In genomic region chr5:179821298-179822058, GRCh38 we compare ENCODE assay signal across 8 cellular contexts.
DNase-seq lines count a peak whose midpoint lies in the region; ATAC-seq and FAIRE-seq lines count a peak whose summit lies in the region.

No MANE protein-coding gene starts in this region.

- no peaks in the 10 kb centered on the region for H3K9me3 ChIP-seq in BLaER1 treated with 17β-estradiol and CSF1 and Interleukin-3, amounts not matched to agents 10 nM and 100 nM (replicated peaks in 1 of 11)

- peaks cover 50 to 88% (median 60%) of the 10 kb centered on the region in 10 experiments for H3K4me1 ChIP-seq in BLaER1 treated with 17β-estradiol and CSF1 and Interleukin-3, amounts not matched to agents 10 nM and 100 nM

- ATAC-seq in HG03442 (IDR thresholded peaks at IDR 0.05; ENCODE audit: unreplicated experiment) (peak; percentile 37), memory B cell (ENCODE audit: low read depth) (peak; percentile 49)
- peak; percentile 64 for ATAC-seq in effector memory CD8-positive, alpha-beta T cell (replicated peaks)

- H3K27ac ChIP-seq in BLaER1 treated with 17β-estradiol and CSF1 and Interleukin-3, amounts not matched to agents 10 nM and 100 nM = peak overlapping the region; percentile 89 to 98 (median 94)

- peak; percentile 88 for DNase-seq in GM19239 (ENCODE audit: insufficient read length, low spot score)
- DNase-seq in NCI-H82 treated with DMSO at 0.1 percent for 48 hours (lab: John Stamatoyannopoulos, UW; ENCODE audit: unreplicated experiment) = peak; percentile 43
- peak; percentile 67 to 73 for DNase-seq in activated CD8-positive, alpha-beta memory T cell treated with anti-CD3 and anti-CD28 coated beads for 4 hours (ENCODE audit: low read depth in 2 of 2)
- DNase-seq in effector memory CD8-positive, alpha-beta T cell = peak; percentile 92 to 93 (median 92)
- DNase-seq in memory B cell (ENCODE audit: low spot score in 2 of 2) = peak; percentile 72 to 88
- peak; percentile 67 to 83 (median 75) for DNase-seq in stimulated activated CD4-positive, alpha-beta T cell treated with anti-CD3 and anti-CD28 coated beads, TNF-alpha, amount 100 ng/mL, for 48 hours (ENCODE audit: low read depth in 3 of 3)

- peaks cover 50 to 68% (median 57%) of the 10 kb centered on the region in 11 experiments for H4K20me1 ChIP-seq in BLaER1 treated with 17β-estradiol and CSF1 and Interleukin-3, amounts not matched to agents 10 nM and 100 nM

- H3K36me3 ChIP-seq in BLaER1 treated with 17β-estradiol and CSF1 and Interleukin-3, amounts not matched to agents 10 nM and 100 nM = peaks cover 41 to 47% (median 43%) of the 10 kb centered on the region in 11 experiments

- H3K9ac ChIP-seq in BLaER1 treated with 17β-estradiol and CSF1 and Interleukin-3, amounts not matched to agents 10 nM and 100 nM = peak overlapping the region; percentile 91 to 99 (median 98)

- H3K9me3 Mint-ChIP-seq in effector memory CD8-positive, alpha-beta T cell = no peaks in the 10 kb centered on the region
- H3K9me3 Mint-ChIP-seq in memory B cell = no peaks in the 10 kb centered on the region

- H3K4me3 Mint-ChIP-seq in effector memory CD8-positive, alpha-beta T cell = peak overlapping the region; percentile 95 to 98
- H3K4me3 Mint-ChIP-seq in memory B cell = peak overlapping the region; percentile 95

- FAIRE-seq in GM19239 (lab: Jason Lieb, UNC) = peak; percentile 96

- peak overlapping the region; percentile 89 to 100 (median 98) for H3K4me2 ChIP-seq in BLaER1 treated with 17β-estradiol and CSF1 and Interleukin-3, amounts not matched to agents 10 nM and 100 nM

- peaks cover 37 to 47% of the 10 kb centered on the region in 2 donors for H3K4me1 Mint-ChIP-seq in effector memory CD8-positive, alpha-beta T cell (ENCODE audit: low read depth in 2 of 2)
- H3K4me1 Mint-ChIP-seq in memory B cell = peaks cover 33% of the 10 kb centered on the region

- peaks cover 90% of the 10 kb centered on the region for H3K36me3 Mint-ChIP-seq in effector memory CD8-positive, alpha-beta T cell (ENCODE audit: insufficient read depth)
- peaks cover 9% of the 10 kb centered on the region for H3K36me3 Mint-ChIP-seq in memory B cell

- peaks cover 13 to 22% (median 21%) of the 10 kb centered on the region in 11 experiments for H3K27me3 ChIP-seq in BLaER1 treated with 17β-estradiol and CSF1 and Interleukin-3, amounts not matched to agents 10 nM and 100 nM

- peak overlapping the region; percentile 99 for H3K27ac Mint-ChIP-seq in effector memory CD8-positive, alpha-beta T cell
- peak overlapping the region; percentile 99 for H3K27ac Mint-ChIP-seq in memory B cell

- peak overlapping the region; percentile 87 to 100 (median 98) for H3K4me3 ChIP-seq in BLaER1 treated with 17β-estradiol and CSF1 and Interleukin-3, amounts not matched to agents 10 nM and 100 nM

- H3K27me3 Mint-ChIP-seq in effector memory CD8-positive, alpha-beta T cell = no peaks in the 10 kb centered on the region
- H3K27me3 Mint-ChIP-seq in memory B cell = no peaks in the 10 kb centered on the region

Comparison
In these comparisons a context has a peak if more than half of its experiments do, and no peak if none do; other contexts are left out.
1. Peak in every context shown above with its lines: DNase-seq, ATAC-seq, H3K4me3 ChIP-seq and H3K27ac ChIP-seq.